ENCODE assay signal across 1 cellular context in genomic region chr6:157080986-157081391, GRCh38.
TF ChIP-seq lines count a peak whose summit lies in the region.

No MANE protein-coding gene starts in this region.

TF ChIP-seq in WTC11, 78 proteins besides CTCF, POLR2A, EP300 and RAD21 (continued from another document):
- TF ChIP-seq ATF2 (CRISPR knock-in tag; IDR thresholded peaks at IDR 0.05; ENCODE audit: borderline replicate concordance, low read depth) = no peak
- no peak for TF ChIP-seq ATF6 (CRISPR knock-in tag; IDR thresholded peaks at IDR 0.05)
- no peak for TF ChIP-seq OVOL2 (CRISPR knock-in tag; IDR thresholded peaks at IDR 0.05; ENCODE audit: borderline replicate concordance)
- TF ChIP-seq SMAD4 (CRISPR knock-in tag; IDR thresholded peaks at IDR 0.05) = no peak
- TF ChIP-seq AR (CRISPR knock-in tag; IDR thresholded peaks at IDR 0.05) = no peak
TF ChIP-seq in WTC11: peak in this region for 0.
